22 cellular contexts compared by ENCODE assay signal in genomic region chr1:211811126-211811525, GRCh38. TPM values are rescaled to one million over a fixed set of nuclear protein-coding genes. Genes with fewer than 3 reads are reported as not detected.
A peak's percentile ranks its signal among the peaks of the same experiment; 100 is the strongest.
DNase-seq lines count a peak whose midpoint lies in the region; ATAC-seq, FAIRE-seq and TF ChIP-seq lines count a peak whose summit lies in the region.
"Had no signal": no experiment of that assay in that cellular context is flagged by ENCODE, and none has a peak within 500 bp of the region (broad histone marks: within the 10 kb centered on the region; RNA-seq: fewer than 3 reads in every experiment).

No MANE protein-coding gene starts in this region.

- TF ChIP-seq CTCF in astrocyte (IDR thresholded peaks at IDR 0.05; ENCODE audit: insufficient read depth, low read depth, low read length) (no peak), fibroblast of pulmonary artery (IDR thresholded peaks at IDR 0.05; ENCODE audit: low read length, missing control alignments) (no peak), progenitor cell of endocrine pancreas (IDR thresholded peaks at IDR 0.05; ENCODE audit: unreplicated experiment) (no peak)

- no peak overlapping the region for H3K9ac ChIP-seq in astrocyte (ENCODE audit: low read length)
- H3K9ac ChIP-seq: BLaER1 treated with 17β-estradiol and CSF1 and Interleukin-3, amounts not matched to agents 10 nM and 100 nM had no signal

- H3K27me3 Mint-ChIP-seq in IgD-negative memory B cell (no peaks in the 10 kb centered on the region), astrocyte (ENCODE audit: low read depth, unreplicated experiment) (no peaks in the 10 kb centered on the region), progenitor cell of endocrine pancreas (no peaks in the 10 kb centered on the region)
- H3K27me3 Mint-ChIP-seq: B cell; CD8-positive, alpha-beta memory T cell had no signal

- H3K27ac ChIP-seq in astrocyte (ENCODE audit: low read depth, low read length), result no peak overlapping the region
- H3K27ac ChIP-seq: BLaER1 treated with 17β-estradiol and CSF1 and Interleukin-3, amounts not matched to agents 10 nM and 100 nM had no signal

- H3K4me1 Mint-ChIP-seq in IgD-negative memory B cell, result peaks cover 1 to 22% (median 6%) of the 10 kb centered on the region in 3 donors
- no peaks in the 10 kb centered on the region for H3K4me1 Mint-ChIP-seq in astrocyte (ENCODE audit: low read depth, unreplicated experiment)
- peaks cover 8% of the 10 kb centered on the region for H3K4me1 Mint-ChIP-seq in progenitor cell of endocrine pancreas (ENCODE audit: low read depth)
- H3K4me1 Mint-ChIP-seq: GM23338 had no signal

- no peaks in the 10 kb centered on the region for H3K36me3 ChIP-seq in astrocyte (ENCODE audit: insufficient read depth, low read length)

- no peaks in the 10 kb centered on the region for H3K27me3 ChIP-seq in astrocyte (ENCODE audit: insufficient read depth, low read length)
- H3K27me3 ChIP-seq: BLaER1 treated with 17β-estradiol and CSF1 and Interleukin-3, amounts not matched to agents 10 nM and 100 nM had no signal

- no peak overlapping the region for H2AFZ ChIP-seq in astrocyte (ENCODE audit: low read depth, low read length)
- H2AFZ ChIP-seq: GM23338 had no signal

- H3K79me2 ChIP-seq in astrocyte (ENCODE audit: insufficient read depth, low read length), result no peaks in the 10 kb centered on the region

- DNase-seq in astrocyte (ENCODE audit: low read depth) (peak; percentile 28), fibroblast of pulmonary artery (ENCODE audit: low read depth) (peak; percentile 37), progenitor cell of endocrine pancreas (ENCODE audit: low spot score, unreplicated experiment) (no peak), medulla oblongata (ENCODE audit: extremely low spot score) (no peak), 8988T (no peak), HT-29 (ENCODE audit: low spot score) (no peak)
- DNase-seq: CD8-positive, alpha-beta memory T cell; COR-L47; DMS 273 treated with DMSO at 0.1 percent for 48 hours; DMS53; DND-41; EL; HCEC 1CT had no signal

- H3K4me3 ChIP-seq in astrocyte (ENCODE audit: insufficient read depth, low read depth, low read length) (no peak overlapping the region), fibroblast of pulmonary artery (replicated peaks; ENCODE audit: low read depth, low read length) (no peak overlapping the region)
- H3K4me3 ChIP-seq: BLaER1 treated with 17β-estradiol and CSF1 and Interleukin-3, amounts not matched to agents 10 nM and 100 nM; GM23338 had no signal

- H3K9me3 Mint-ChIP-seq in IgD-negative memory B cell, result no peaks in the 10 kb centered on the region
- H3K9me3 Mint-ChIP-seq in astrocyte (ENCODE audit: unreplicated experiment), result peaks cover 4% of the 10 kb centered on the region
- peaks cover 17% of the 10 kb centered on the region for H3K9me3 Mint-ChIP-seq in progenitor cell of endocrine pancreas (ENCODE audit: low read depth)

- H3K36me3 Mint-ChIP-seq in IgD-negative memory B cell (peaks cover 12% of the 10 kb centered on the region), astrocyte (ENCODE audit: low read depth, unreplicated experiment) (peaks cover 22% of the 10 kb centered on the region), progenitor cell of endocrine pancreas (ENCODE audit: insufficient read depth) (peaks cover 45% of the 10 kb centered on the region)

- no peaks in the 10 kb centered on the region for H3K9me3 ChIP-seq in astrocyte (ENCODE audit: insufficient read depth, low read depth, low read length)

- peaks cover 3% of the 10 kb centered on the region for H4K20me1 ChIP-seq in astrocyte (ENCODE audit: insufficient read depth, low read length)

- no peak for FAIRE-seq in astrocyte (lab: Jason Lieb, UNC)
- FAIRE-seq: G401.6, GM12891, GM19239, H54 had no signal

- ATAC-seq in GM21786 (IDR thresholded peaks at IDR 0.05; ENCODE audit: unreplicated experiment), result no peak
- ATAC-seq: GM23338 had no signal

- H3K4me3 Mint-ChIP-seq in IgD-negative memory B cell (no peak overlapping the region), astrocyte (ENCODE audit: unreplicated experiment) (no peak overlapping the region), progenitor cell of endocrine pancreas (ENCODE audit: low read depth) (no peak overlapping the region)
- H3K4me3 Mint-ChIP-seq: B cell; CD8-positive, alpha-beta memory T cell; GM23338 had no signal

- peak overlapping the region in 2 of 3 donors; percentile 45 to 48 for H3K27ac Mint-ChIP-seq in IgD-negative memory B cell
- H3K27ac Mint-ChIP-seq in astrocyte (ENCODE audit: unreplicated experiment), result no peak overlapping the region
- peak overlapping the region; percentile 50 for H3K27ac Mint-ChIP-seq in progenitor cell of endocrine pancreas
- H3K27ac Mint-ChIP-seq: B cell, GM23338 had no signal

- peaks cover 5% of the 10 kb centered on the region for H3K4me1 ChIP-seq in astrocyte (ENCODE audit: insufficient read depth, low read length)

- H3K4me2 ChIP-seq in astrocyte (ENCODE audit: low read length), result no peak overlapping the region
- H3K4me2 ChIP-seq: BLaER1 treated with 17β-estradiol and CSF1 and Interleukin-3, amounts not matched to agents 10 nM and 100 nM; GM23338 had no signal

RNA-seq across cellular contexts. Expression of gene LPGAT1, which starts 19.4 kb away (rescaled TPM):
- 37.4 TPM for polyA plus RNA-seq in IgD-negative memory B cell
- total RNA-seq in astrocyte, result 36.7 and 37.7 TPM in 2 replicates
- total RNA-seq in progenitor cell of endocrine pancreas, result 58.9 and 59.5 TPM in 2 replicates
- 13.1 and 13.7 TPM in 2 replicates for total RNA-seq in HT-29 (2014; rRNA removed; shearing (Covaris generic))

Comparison
In these comparisons a context has a peak if more than half of its experiments do, and no peak if none do; other contexts are left out.
1. DNase-seq: peak in astrocyte (single experiment) and fibroblast of pulmonary artery (single experiment); none in progenitor cell of endocrine pancreas (single experiment), medulla oblongata (single experiment), 8988T (single experiment) and HT-29 (single experiment).